In genomic region chr13:87975035-87975434, GRCh38 we compare ENCODE assay signal across 13 cellular contexts.
"Had no signal": no experiment of that assay in that cellular context is flagged by ENCODE, and none has a peak within 500 bp of the region (broad histone marks: within the 10 kb centered on the region; RNA-seq: fewer than 3 reads in every experiment).

No MANE protein-coding gene starts in this region.

- H3K27me3 ChIP-seq: esophagus muscularis mucosa, gastroesophageal sphincter, right atrium auricular region, tibial artery, vagina had no signal

- H3K4me1 ChIP-seq: esophagus muscularis mucosa, gastroesophageal sphincter, right atrium auricular region, tibial artery, vagina had no signal

- ATAC-seq: gastroesophageal sphincter; stimulated activated effector memory CD8-positive, alpha-beta T cell treated with anti-CD3 and anti-CD28 coated beads, Interleukin-12 subunit alpha, Interleukin-12 subunit beta, amount 100 ng/mL, for 72 hours; WTC11 had no signal

- H3K9me3 ChIP-seq: esophagus muscularis mucosa, gastroesophageal sphincter, right atrium auricular region, tibial artery, vagina had no signal

- DNase-seq: activated CD4-positive, alpha-beta T cell treated with anti-CD3 and anti-CD28 coated beads for 48 hours; activated naive CD4-positive, alpha-beta T cell treated with anti-CD3 and anti-CD28 coated beads for 36 hours; endodermal cell; kidney glomerular epithelial cell; posterior cingulate gyrus; T-helper 1 cell; tibial artery had no signal

- H3K36me3 ChIP-seq: esophagus muscularis mucosa, gastroesophageal sphincter, right atrium auricular region, tibial artery, vagina had no signal

- H3K4me3 ChIP-seq: esophagus muscularis mucosa, gastroesophageal sphincter, right atrium auricular region, tibial artery, vagina had no signal

- H3K27ac ChIP-seq: esophagus muscularis mucosa, gastroesophageal sphincter, right atrium auricular region, tibial artery, vagina had no signal
